In genomic region chr10:119528663-119529237, GRCh38 we compare ENCODE assay signal across 8 cellular contexts. TPM values are rescaled to one million over a fixed set of nuclear protein-coding genes. Genes with fewer than 3 reads are reported as not detected.
DNase-seq lines count a peak whose midpoint lies in the region; ATAC-seq and TF ChIP-seq lines count a peak whose summit lies in the region.
"Not testable (repeated sequence)": the region's sequence is repeated elsewhere in the genome, so short reads cannot be mapped to it uniquely, and the experiment has no call there.

No MANE protein-coding gene starts in this region.

- not testable (repeated sequence) for H3K27me3 ChIP-seq in RWPE2 (ENCODE audit: insufficient read depth, poor library complexity, severe bottlenecking); adipocyte (replicated peaks; ENCODE audit: control insufficient read depth, insufficient read depth, low read length); spleen (replicated peaks in 1 of 7)

- H3K4me3 Mint-ChIP-seq in HFFc6, result not testable (repeated sequence)

- H3K4me1 ChIP-seq in RWPE2 (ENCODE audit: insufficient read depth, poor library complexity, severe bottlenecking); adipocyte (ENCODE audit: control insufficient read depth, insufficient read depth, low read length): not testable (repeated sequence)
- H3K4me1 ChIP-seq in spleen, result peaks cover 0 to 25% (median 0%) of the 10 kb centered on the region in 6 donors

- ATAC-seq in RWPE2 (ENCODE audit: low read depth), result peak; percentile 41; the same call in 1 of the 3 replicates

- H3K9me3 ChIP-seq in RWPE2 (ENCODE audit: severe bottlenecking); adipocyte (ENCODE audit: control insufficient read depth, low read length); spleen: not testable (repeated sequence)

- H3K4me3 ChIP-seq in RWPE2 (ENCODE audit: severe bottlenecking); adipocyte (ENCODE audit: low read length); spleen: not testable (repeated sequence)

- H3K36me3 Mint-ChIP-seq in HFFc6 (ENCODE audit: low read depth), result peaks cover 15% of the 10 kb centered on the region

- H3K9me3 Mint-ChIP-seq in HFFc6, result not testable (repeated sequence)

- H3K4me1 Mint-ChIP-seq in HFFc6 (ENCODE audit: low read depth), result peaks cover 54% of the 10 kb centered on the region

- H3K27ac Mint-ChIP-seq in HFFc6, result peak overlapping the region; percentile 67

- not testable (repeated sequence) for H3K36me3 ChIP-seq in RWPE2 (ENCODE audit: low read depth); adipocyte (ENCODE audit: control insufficient read depth, insufficient read depth, low read length, severe bottlenecking)
- peaks cover 0 to 26% (median 16%) of the 10 kb centered on the region in 6 donors for H3K36me3 ChIP-seq in spleen

- H3K27ac ChIP-seq in RWPE2 (ENCODE audit: poor library complexity, severe bottlenecking); spleen: not testable (repeated sequence)

- WGBS in spleen, 5 donors, result 70 to 78% (median 74%) methylated on average over 8 of the region's 8 CpGs

- not testable (repeated sequence) for H3K27me3 Mint-ChIP-seq in HFFc6 (ENCODE audit: insufficient read depth)

- intact Hi-C loops in spleen (cut with DNase I; ENCODE audit: low total_unique reads), result not testable (repeated sequence)

- not testable (repeated sequence) for H3K9ac ChIP-seq in adipocyte (ENCODE audit: low read length)

- peak; percentile 25 for TF ChIP-seq CTCF in HFFc6 (IDR thresholded peaks at IDR 0.05)
- TF ChIP-seq CTCF in RWPE2 (IDR thresholded peaks at IDR 0.05; ENCODE audit: poor library complexity, severe bottlenecking); spleen (IDR thresholded peaks at IDR 0.05 in 8 of 11, conservative IDR thresholded peaks at IDR 0.05 in 3 of 11): not testable (repeated sequence)

- peak; percentile 91 for DNase-seq in AG08395 (ENCODE audit: low spot score)
- DNase-seq in Daoy (ENCODE audit: low read depth), result peak; percentile 72
- peak; percentile 86 for DNase-seq in HFFc6
- not testable (repeated sequence) for DNase-seq in RWPE2 (ENCODE audit: low spot score)
- DNase-seq in adipocyte (ENCODE audit: low read depth), result peak; percentile 75
- peak; percentile 62 for DNase-seq in dedifferentiated amniotic fluid mesenchymal stem cell (ENCODE audit: extremely low spot score)
- DNase-seq in hepatic stellate cell (ENCODE audit: low spot score), result peak; percentile 88
- DNase-seq in spleen, result peak; percentile 45

- TF ChIP-seq POLR2A in spleen (IDR thresholded peaks at IDR 0.05), result not testable (repeated sequence)

RNA-seq across cellular contexts. Expression of gene RGS10, which starts 13.8 kb away (rescaled TPM):
- 22.1 and 22.8 TPM in 2 replicates for total RNA-seq in Daoy (2014; rRNA removed; shearing (Covaris generic))
- total RNA-seq in HFFc6 (2021; fragmentation: NEBNext Ultra II Directional; extraction: Animal tissue kit (Norgen Biotek cat#: 25700)), result 10 to 100 TPM; 52.6 to 76.4 (median 71.3) TPM
- 10 to 100 TPM; 29.1 to 74.1 (median 38.9) TPM for total RNA-seq in spleen
- polyA plus RNA-seq in spleen, result 100 to 1,000 TPM in 1 of 3 donors, 10 to 100 TPM in 2; 52.7 to 127 (median 92.9) TPM
